Comparison of ENCODE assay signal across 20 cellular contexts in the genomic region with DNA sequence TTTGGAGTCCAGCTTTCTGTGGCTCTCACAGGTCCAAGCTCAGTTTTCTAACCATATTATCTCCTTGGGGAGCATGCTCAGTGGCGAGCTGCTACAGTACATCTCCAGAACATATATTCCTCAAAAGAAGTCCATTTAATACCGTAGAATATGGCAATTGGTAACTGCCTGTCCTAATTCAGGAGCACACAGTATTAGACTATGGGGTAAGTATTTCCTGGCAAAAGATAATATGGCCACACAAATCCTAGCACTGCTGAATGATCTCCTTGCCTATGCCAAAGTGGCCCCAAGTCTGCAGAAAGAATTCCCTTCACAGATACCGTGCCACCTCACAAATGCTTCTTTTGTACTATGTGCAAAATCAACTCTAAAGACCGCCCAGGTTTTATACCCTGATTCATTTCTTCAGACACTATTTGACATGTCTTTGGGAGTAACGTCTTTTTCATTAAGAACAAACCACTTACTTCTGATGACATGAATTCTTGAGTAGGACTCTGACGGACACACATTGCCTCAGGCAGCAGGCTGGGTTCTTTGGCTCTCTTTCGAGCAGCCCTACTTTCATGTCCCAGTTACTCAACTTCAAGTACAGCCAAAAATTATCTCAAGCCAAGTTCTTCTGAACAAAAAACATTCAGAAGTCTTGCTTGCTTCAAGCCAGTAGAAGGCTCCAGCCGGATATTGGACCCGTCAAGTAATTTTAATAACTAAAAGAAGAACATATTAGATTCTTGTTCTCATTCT.
A peak's percentile ranks its signal among the peaks of the same experiment; 100 is the strongest.
DNase-seq lines count a peak whose midpoint lies in the region; ATAC-seq and TF ChIP-seq lines count a peak whose summit lies in the region.
"Had no signal": no experiment of that assay in that cellular context is flagged by ENCODE, and none has a peak within 500 bp of the region (broad histone marks: within the 10 kb centered on the region; RNA-seq: fewer than 3 reads in every experiment).

No MANE protein-coding gene starts in this region.

- no peak overlapping the region for H3K4me3 ChIP-seq in body of pancreas
- no peak overlapping the region for H3K4me3 ChIP-seq in fibroblast of villous mesenchyme (ENCODE audit: low read depth, low read length)
- no peak overlapping the region for H3K4me3 ChIP-seq in Peyer's patch
- H3K4me3 ChIP-seq: cardiac muscle cell, SK-N-MC had no signal

- H3K27ac ChIP-seq in body of pancreas (no peak overlapping the region), Peyer's patch (no peak overlapping the region)
- H3K27ac ChIP-seq: cardiac muscle cell, foreskin keratinocyte, KMS-11, SK-N-MC had no signal

- 55 to 67% methylated on average over 9 of the region's 9 CpGs for WGBS in body of pancreas, 2 donors

- intact Hi-C loops in body of pancreas (cut with DNase I) = no loop called here
- intact Hi-C loops in posterior cingulate gyrus (cut with DNase I) = no loop called here

- DNase-seq in AG08395 (ENCODE audit: low spot score) (peak; percentile 29), body of pancreas (peak in 2 of 4 donors; percentile 5 to 11), fibroblast of villous mesenchyme (ENCODE audit: low read depth) (peak; percentile 53), posterior cingulate gyrus (peak in 6 of 10 donors; percentile 7 to 73 (median 36)), Peyer's patch (no peak), T-helper 9 cell (no peak), H4 (ENCODE audit: low spot score) (no peak)
- DNase-seq in stimulated activated CD4-positive, alpha-beta T cell treated with anti-CD3 and anti-CD28 coated beads, Interleukin-15, amount 100 ng/mL, for 24 hours = no peak
- DNase-seq: 8988T; activated CD4-positive, alpha-beta T cell treated with anti-CD3 and anti-CD28 coated beads for 1 hour; CD4-positive, CD25-positive, alpha-beta regulatory T cell; effector memory CD4-positive, alpha-beta T cell; NCI-H1092 treated with DMSO at 0.1 percent for 48 hours; NCI-H2107; NCI-H69 had no signal

- no peaks in the 10 kb centered on the region for H3K36me3 ChIP-seq in body of pancreas (replicated peaks in 1 of 2; ENCODE audit: insufficient read depth in 1 of 2, low read depth in 2 of 2)
- no peaks in the 10 kb centered on the region for H3K36me3 ChIP-seq in Peyer's patch
- H3K36me3 ChIP-seq: cardiac muscle cell had no signal

- H3K27me3 ChIP-seq in body of pancreas (no peaks in the 10 kb centered on the region), Peyer's patch (no peaks in the 10 kb centered on the region)
- H3K27me3 ChIP-seq: cardiac muscle cell, foreskin keratinocyte had no signal

- ATAC-seq in body of pancreas = peak; percentile 18
- ATAC-seq: foreskin keratinocyte, left lobe of liver had no signal

- TF ChIP-seq CTCF in body of pancreas (IDR thresholded peaks at IDR 0.05) (no peak), fibroblast of villous mesenchyme (IDR thresholded peaks at IDR 0.05; ENCODE audit: insufficient read depth, low read depth, low read length) (no peak), Peyer's patch (IDR thresholded peaks at IDR 0.05) (no peak)

- TF ChIP-seq POLR2A in body of pancreas (IDR thresholded peaks at IDR 0.05) (no peak), Peyer's patch (IDR thresholded peaks at IDR 0.05) (no peak)

- no peaks in the 10 kb centered on the region for H3K4me1 ChIP-seq in body of pancreas
- H3K4me1 ChIP-seq in Peyer's patch = no peaks in the 10 kb centered on the region
- H3K4me1 ChIP-seq: foreskin keratinocyte had no signal

- H3K9me3 ChIP-seq in body of pancreas (no peaks in the 10 kb centered on the region), Peyer's patch (no peaks in the 10 kb centered on the region)

Comparison
In these comparisons a context has a peak if more than half of its experiments do, and no peak if none do; other contexts are left out.
1. DNase-seq: peak in AG08395 (single experiment), fibroblast of villous mesenchyme (single experiment) and posterior cingulate gyrus (6 of 10); none in Peyer's patch (0 of 3), T-helper 9 cell (single experiment), H4 (single experiment) and stimulated activated CD4-positive, alpha-beta T cell treated with anti-CD3 and anti-CD28 coated beads, Interleukin-15, amount 100 ng/mL, for 24 hours (single experiment).